In the genomic region with DNA sequence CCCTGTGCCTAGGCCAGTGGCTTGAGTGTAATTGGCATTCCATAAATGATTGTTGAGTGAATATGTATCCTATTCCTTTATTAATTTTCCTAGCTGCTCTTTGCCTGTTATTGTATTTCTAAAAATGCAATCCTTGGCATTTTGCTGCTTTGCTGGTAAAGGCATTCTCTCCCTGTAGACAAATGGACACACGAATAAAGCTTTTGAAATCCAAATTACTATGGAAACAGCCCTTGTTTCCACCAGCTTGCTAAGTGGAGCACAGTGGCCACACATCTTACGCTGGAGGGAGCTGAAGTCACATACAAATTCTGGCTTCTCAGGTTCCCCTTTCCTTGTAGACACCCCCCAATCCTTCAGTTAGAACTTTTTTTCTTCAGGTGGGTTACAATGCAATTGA, we compare ENCODE assay signal across 29 cellular contexts.
DNase-seq lines count a peak whose midpoint lies in the region; ATAC-seq, FAIRE-seq and TF ChIP-seq lines count a peak whose summit lies in the region.
"Had no signal": no experiment of that assay in that cellular context is flagged by ENCODE, and none has a peak within 500 bp of the region (broad histone marks: within the 10 kb centered on the region; RNA-seq: fewer than 3 reads in every experiment).

No MANE protein-coding gene starts in this region.

- H3K27me3 ChIP-seq in Karpas-422 (ENCODE audit: low read length) (no peaks in the 10 kb centered on the region), OCI-LY1 (ENCODE audit: insufficient read depth, low read length) (no peaks in the 10 kb centered on the region), K562 (ENCODE audit: control insufficient read depth in 2 of 2, insufficient read depth in 2 of 2, low read length in 2 of 2) (no peaks in the 10 kb centered on the region)
- H3K27me3 ChIP-seq: adrenal gland, breast epithelium, upper lobe of left lung had no signal

- H3K9me3 ChIP-seq in Karpas-422 (ENCODE audit: low read length) (no peaks in the 10 kb centered on the region), OCI-LY1 (ENCODE audit: low read length) (peaks cover under 1% of the 10 kb centered on the region; the same call in 1 of the 2 replicates), K562 (replicated peaks; ENCODE audit: control insufficient read depth, insufficient read depth, low read depth, low read length) (no peaks in the 10 kb centered on the region)
- H3K9me3 ChIP-seq: adrenal gland, breast epithelium, upper lobe of left lung had no signal

- H3K9ac ChIP-seq in Karpas-422 (ENCODE audit: low read length) (no peak overlapping the region), OCI-LY1 (ENCODE audit: low read length) (no peak overlapping the region), K562 (ENCODE audit: insufficient read depth in 1 of 2, low read depth in 2 of 2, low read length in 2 of 2) (no peak overlapping the region)
- H3K9ac ChIP-seq: KMS-11 had no signal

- H3K27me3 Mint-ChIP-seq in mesothelial cell of epicardium (ENCODE audit: low read depth): no peaks in the 10 kb centered on the region
- H3K27me3 Mint-ChIP-seq: naive B cell had no signal

- H3K9me3 Mint-ChIP-seq in mesothelial cell of epicardium: no peaks in the 10 kb centered on the region
- H3K9me3 Mint-ChIP-seq: activated B cell treated with CpG ODN at 0.5 μM for 24 hours; activated naive CD4-positive, alpha-beta T cell treated with anti-CD3 and anti-CD28 coated beads for 36 hours; activated T-cell treated with anti-CD3 and anti-CD28 coated beads, Interleukin-2, amount 50 U/mL, for 72 hours; naive B cell had no signal

- H3K4me1 ChIP-seq in Karpas-422 (ENCODE audit: low read length) (no peaks in the 10 kb centered on the region), OCI-LY1 (ENCODE audit: insufficient read depth, low read length, severe bottlenecking) (no peaks in the 10 kb centered on the region), K562 (replicated peaks in 1 of 2; ENCODE audit: control insufficient read depth in 2 of 2, insufficient read depth in 2 of 2, low read length in 2 of 2) (peaks cover 0 to 5% of the 10 kb centered on the region in 2 experiments; a peak in 2 of 5 replicates)
- H3K4me1 ChIP-seq: adrenal gland, breast epithelium had no signal

- no peaks in the 10 kb centered on the region; the same call in 1 of the 2 replicates for H3F3A ChIP-seq in OCI-LY1 (ENCODE audit: insufficient read depth, low read length)

- H2AFZ ChIP-seq in Karpas-422 (ENCODE audit: low read length) (no peak overlapping the region), OCI-LY1 (ENCODE audit: low read length) (no peak overlapping the region), K562 (ENCODE audit: low read depth, low read length) (no peak overlapping the region)

- TF ChIP-seq RAD21 in K562 (CRISPR knock-in tag; conservative IDR thresholded peaks at IDR 0.05 in 1 of 2, IDR thresholded peaks at IDR 0.05 in 1 of 2): peak; percentile 28 to 52; a peak in 3 of 4 replicates

- TF ChIP-seq CTCF in OCI-LY1 (IDR thresholded peaks at IDR 0.05; ENCODE audit: low read length) (peak; percentile 37; the same call in 1 of the 2 replicates), K562 (IDR thresholded peaks at IDR 0.05 in 2 of 3, conservative IDR thresholded peaks at IDR 0.05 in 1 of 3; ENCODE audit: insufficient read depth in 2 of 3, low read depth in 1 of 3, low read length in 3 of 3) (peak in 2 of 3 experiments; percentile 18 to 42; a peak in 2 of 6 replicates), mesothelial cell of epicardium (IDR thresholded peaks at IDR 0.05; ENCODE audit: unreplicated experiment) (no peak)

- no peak for TF ChIP-seq EP300 in K562 (IDR thresholded peaks at IDR 0.05; ENCODE audit: low read length)

- H3K27ac ChIP-seq in Karpas-422 (ENCODE audit: low read length): no peak overlapping the region
- H3K27ac ChIP-seq in OCI-LY1 (ENCODE audit: low read depth, low read length, poor library complexity, severe bottlenecking): no peak overlapping the region
- no peak overlapping the region for H3K27ac ChIP-seq in K562 (ENCODE audit: extremely low read depth, low read depth, low read length)
- H3K27ac ChIP-seq: adrenal gland, breast epithelium, epithelial cell of prostate, KMS-11, upper lobe of left lung had no signal

- H3K4me1 Mint-ChIP-seq in mesothelial cell of epicardium: peaks cover 43% of the 10 kb centered on the region
- H3K4me1 Mint-ChIP-seq: activated B cell treated with CpG ODN at 0.5 μM for 24 hours; activated CD8-positive, alpha-beta memory T cell treated with anti-CD3 and anti-CD28 coated beads, Interleukin-2, amount 10 ng/mL, durations not matched to agents 7 days and 5 days; naive B cell had no signal

- CTCF ChIA-PET in K562 (lab: Yijun Ruan, JAX; ENCODE audit: low intra/inter-chr PET ratio): no interaction called here

- H4K20me1 ChIP-seq in Karpas-422 (ENCODE audit: insufficient read depth, low read depth, low read length) (no peaks in the 10 kb centered on the region), OCI-LY1 (ENCODE audit: insufficient read depth, low read length) (no peaks in the 10 kb centered on the region), K562 (replicated peaks; ENCODE audit: control insufficient read depth, insufficient read depth, low read length) (no peaks in the 10 kb centered on the region)

- H3K4me3 ChIP-seq in Karpas-422 (ENCODE audit: low read length) (no peak overlapping the region), OCI-LY1 (ENCODE audit: low read depth, low read length, poor library complexity, severe bottlenecking) (no peak overlapping the region), K562 (no peak overlapping the region)
- H3K4me3 ChIP-seq: adrenal gland, breast epithelium, upper lobe of left lung had no signal

- no peak for TF ChIP-seq POLR2A in K562 (conservative IDR thresholded peaks at IDR 0.05)

- H3K79me2 ChIP-seq in Karpas-422 (ENCODE audit: low read length) (no peaks in the 10 kb centered on the region), OCI-LY1 (ENCODE audit: insufficient read depth, low read length) (no peaks in the 10 kb centered on the region), K562 (ENCODE audit: control insufficient read depth, insufficient read depth, low read length) (no peaks in the 10 kb centered on the region)

- intact Hi-C loops in K562 (cut with micrococcal nuclease): loop anchor here (5.0 kb wide), 1 partner anchor 1931 kb away; no protein-coding TSS in a partner anchor

- DNase-seq in Ammon's horn (ENCODE audit: low spot score): peak; percentile 26
- peak; percentile 48 for DNase-seq in Karpas-422
- DNase-seq in K562 (ENCODE audit: extremely low read depth in 1 of 4, low spot score in 3 of 4): peak in 1 of 4 experiments; percentile 14
- DNase-seq in AML-193 (lab: John Stamatoyannopoulos, UW): no peak
- DNase-seq in mesothelial cell of epicardium (ENCODE audit: low spot score in 2 of 2, unreplicated experiment in 2 of 2): no peak
- DNase-seq: activated B cell treated with CpG ODN at 0.5 μM for 24 hours; activated CD8-positive, alpha-beta memory T cell treated with anti-CD3 and anti-CD28 coated beads, Interleukin-2, amount 10 ng/mL, durations not matched to agents 7 days and 5 days; activated naive CD4-positive, alpha-beta T cell treated with anti-CD3 and anti-CD28 coated beads for 36 hours; activated T-cell treated with anti-CD3 and anti-CD28 coated beads, Interleukin-2, amount 50 U/mL, for 72 hours; adrenal gland; DMS79 treated with DMSO at 0.1 percent for 48 hours; GF-D8; islet precursor cell; left ventricle myocardium superior; naive B cell; NCI-H1105 treated with DMSO at 0.1 percent for 48 hours; NCI-H2029 treated with DMSO at 0.1 percent for 48 hours; NCI-H774; SIG-M5; small intestine; stimulated activated CD4-positive, alpha-beta T cell treated with anti-CD3 and anti-CD28 coated beads, Interleukin-1b, Interleukin-23, amount 100 ng/mL, for 48 hours; upper lobe of left lung had no signal

- no peak overlapping the region for H3K4me3 Mint-ChIP-seq in mesothelial cell of epicardium
- H3K4me3 Mint-ChIP-seq: activated B cell treated with CpG ODN at 0.5 μM for 24 hours; activated CD8-positive, alpha-beta memory T cell treated with anti-CD3 and anti-CD28 coated beads, Interleukin-2, amount 10 ng/mL, durations not matched to agents 7 days and 5 days; activated naive CD4-positive, alpha-beta T cell treated with anti-CD3 and anti-CD28 coated beads for 36 hours; activated T-cell treated with anti-CD3 and anti-CD28 coated beads, Interleukin-2, amount 50 U/mL, for 72 hours; naive B cell had no signal

- no peaks in the 10 kb centered on the region for H3K36me3 Mint-ChIP-seq in mesothelial cell of epicardium
- H3K36me3 Mint-ChIP-seq: activated CD8-positive, alpha-beta memory T cell treated with anti-CD3 and anti-CD28 coated beads, Interleukin-2, amount 10 ng/mL, durations not matched to agents 7 days and 5 days; naive B cell had no signal

- H3K9me1 ChIP-seq in K562 (ENCODE audit: control insufficient read depth, insufficient read depth, low read length): no peaks in the 10 kb centered on the region

- H3K9me2 ChIP-seq in Karpas-422 (replicated peaks; ENCODE audit: insufficient read depth, low read length): no peaks in the 10 kb centered on the region
- H3K9me2 ChIP-seq in OCI-LY1 (ENCODE audit: low read depth, low read length): no peaks in the 10 kb centered on the region

- ATAC-seq in K562: no peak; the same call in 2 of the 3 replicates
- ATAC-seq in GM21528 (IDR thresholded peaks at IDR 0.05; ENCODE audit: low FRiP score, unreplicated experiment): no peak
- ATAC-seq in GM18520 (IDR thresholded peaks at IDR 0.05; ENCODE audit: unreplicated experiment): no peak
- ATAC-seq: activated CD8-positive, alpha-beta memory T cell treated with anti-CD3 and anti-CD28 coated beads, Interleukin-2, amount 10 ng/mL, durations not matched to agents 7 days and 5 days; activated T-cell treated with anti-CD3 and anti-CD28 coated beads, Interleukin-2, amount 50 U/mL, for 72 hours; left ventricle myocardium superior had no signal

- no peak overlapping the region for H3K27ac Mint-ChIP-seq in mesothelial cell of epicardium
- H3K27ac Mint-ChIP-seq: activated B cell treated with CpG ODN at 0.5 μM for 24 hours; activated CD8-positive, alpha-beta memory T cell treated with anti-CD3 and anti-CD28 coated beads, Interleukin-2, amount 10 ng/mL, durations not matched to agents 7 days and 5 days; activated naive CD4-positive, alpha-beta T cell treated with anti-CD3 and anti-CD28 coated beads for 36 hours; activated T-cell treated with anti-CD3 and anti-CD28 coated beads, Interleukin-2, amount 50 U/mL, for 72 hours; naive B cell had no signal

- H3K36me3 ChIP-seq in Karpas-422 (ENCODE audit: insufficient read depth, low read length): no peaks in the 10 kb centered on the region
- no peaks in the 10 kb centered on the region for H3K36me3 ChIP-seq in OCI-LY1 (ENCODE audit: insufficient read depth, low read length)
- no peaks in the 10 kb centered on the region for H3K36me3 ChIP-seq in K562 (ENCODE audit: control insufficient read depth, insufficient read depth, low read length)
- H3K36me3 ChIP-seq: adrenal gland, breast epithelium, upper lobe of left lung had no signal

- 0% methylated on average over 2 of the region's 2 CpGs for WGBS in K562 (ENCODE audit: insufficient coverage, low coverage, missing lambda C conversion rate)

- POLR2A ChIA-PET in K562 (lab: Yijun Ruan, JAX): no interaction called here

- in situ Hi-C loops in K562 (cut with MboI): loop anchor here (10.0 kb wide), 1 partner anchor 129 kb away; no protein-coding TSS in a partner anchor

- H3K4me2 ChIP-seq in Karpas-422 (ENCODE audit: low read depth, low read length, poor library complexity, severe bottlenecking): no peak overlapping the region
- no peak overlapping the region for H3K4me2 ChIP-seq in OCI-LY1 (ENCODE audit: low read length)
- no peak overlapping the region for H3K4me2 ChIP-seq in K562 (ENCODE audit: insufficient read depth, low read length)
- H3K4me2 ChIP-seq: KMS-11 had no signal

- FAIRE-seq in K562 (lab: Jason Lieb, UNC): no peak
- FAIRE-seq: HTR-8/SVneo, small intestine had no signal

- no TSS peak for BruUV-seq in K562 (replicated peaks; lab: Mats Ljungman, UMichigan)

Comparison
In these comparisons a context has a peak if more than half of its experiments do, and no peak if none do; other contexts are left out.
1. DNase-seq: peak in Ammon's horn (single experiment) and Karpas-422 (single experiment); none in AML-193 (0 of 2) and mesothelial cell of epicardium (0 of 2).